ENCODE assay signal across 1 cellular context in the genomic region with DNA sequence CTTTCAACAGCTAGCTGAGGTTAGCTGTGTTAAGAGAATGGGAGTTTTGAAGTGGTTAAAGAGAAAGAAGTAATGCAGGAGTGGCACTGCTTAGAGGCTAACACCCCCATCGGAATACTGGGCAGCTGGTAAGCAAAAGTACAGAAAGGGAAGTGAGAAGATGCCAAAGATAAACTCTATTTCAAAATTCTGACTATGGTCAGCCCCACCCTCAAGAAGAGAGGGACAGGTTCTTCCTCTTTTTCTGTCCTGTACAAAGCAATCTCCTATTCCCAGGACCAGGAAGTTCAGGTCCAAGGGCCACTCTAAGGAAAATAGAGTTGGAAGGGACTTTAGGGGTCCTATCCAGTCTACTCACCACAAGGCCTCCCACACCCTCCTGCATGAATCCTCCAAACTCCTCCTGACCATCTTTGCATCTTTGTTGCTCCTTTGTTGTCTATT.
TF ChIP-seq lines count a peak whose summit lies in the region.

No MANE protein-coding gene starts in this region.

TF ChIP-seq in GM23338, 12 proteins besides CTCF, POLR2A, EP300 and RAD21 (continued from another document):
- no peak for TF ChIP-seq REST (IDR thresholded peaks at IDR 0.05; ENCODE audit: unreplicated experiment)
- no peak for TF ChIP-seq CREB1 (CRISPR knock-in tag; IDR thresholded peaks at IDR 0.05; ENCODE audit: low read depth)
- no peak for TF ChIP-seq JUNB (IDR thresholded peaks at IDR 0.05; ENCODE audit: unreplicated experiment)
